Comparison of ENCODE assay signal across 8 cellular contexts in the genomic region with DNA sequence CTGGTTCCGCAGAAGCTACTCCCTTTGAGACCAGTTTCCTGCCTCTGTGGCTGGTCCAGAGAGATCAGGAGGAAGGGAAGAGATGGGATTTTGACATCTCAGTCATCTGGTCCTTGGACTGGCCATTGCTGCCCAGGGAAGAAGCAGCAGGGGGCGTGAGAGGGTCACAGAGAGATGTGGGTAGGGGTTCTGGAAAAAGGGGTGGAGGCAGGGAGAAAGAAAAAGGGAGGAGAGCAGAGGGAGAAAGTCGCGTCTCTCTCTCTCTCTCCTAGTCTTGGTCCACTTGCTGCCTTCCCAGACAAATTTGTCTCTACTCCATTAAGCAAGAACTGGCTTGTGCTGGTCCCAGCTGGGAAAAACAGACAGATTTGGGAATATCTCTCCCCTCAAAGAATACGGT. TPM values are rescaled to one million over a fixed set of nuclear protein-coding genes. Genes with fewer than 3 reads are reported as not detected.
DNase-seq lines count a peak whose midpoint lies in the region; ATAC-seq and TF ChIP-seq lines count a peak whose summit lies in the region.

No MANE protein-coding gene starts in this region.

- intact Hi-C loops in CD8-positive, alpha-beta T cell (cut with DNase I, micrococcal nuclease): no loop called here

- H3K27ac ChIP-seq in HEK293 (ENCODE audit: extremely low read depth, low read depth, low read length) (no peak overlapping the region), VCaP (no peak overlapping the region)
- H3K27ac ChIP-seq in CD8-positive, alpha-beta T cell (ENCODE audit: low read depth, low read length): no peak overlapping the region

- no peak overlapping the region for H3K4me3 Mint-ChIP-seq in CD8-positive, alpha-beta T cell

- H3K4me1 ChIP-seq in BE2C (no peaks in the 10 kb centered on the region), HEK293 (ENCODE audit: control insufficient read depth, insufficient read depth, low read length) (no peaks in the 10 kb centered on the region)
- H3K4me1 ChIP-seq in CD8-positive, alpha-beta T cell (ENCODE audit: insufficient read depth, low read length): no peaks in the 10 kb centered on the region

- DNase-seq in BE2C (peak; percentile 76), iPS-NIHi11 (ENCODE audit: low spot score) (peak; percentile 73), left lobe of liver (ENCODE audit: low spot score) (no peak)
- no peak for DNase-seq in CD8-positive, alpha-beta T cell

- ATAC-seq in HG03196 (IDR thresholded peaks at IDR 0.05; ENCODE audit: unreplicated experiment): no peak
- ATAC-seq in HG02678 (IDR thresholded peaks at IDR 0.05; ENCODE audit: unreplicated experiment): no peak
- no peak for ATAC-seq in CD8-positive, alpha-beta T cell
- ATAC-seq in left lobe of liver: no peak

- H3K27me3 Mint-ChIP-seq in CD8-positive, alpha-beta T cell (ENCODE audit: low read depth): no peaks in the 10 kb centered on the region

- H3K27ac Mint-ChIP-seq in CD8-positive, alpha-beta T cell: no peak overlapping the region

- H3K27me3 ChIP-seq in BE2C: no peaks in the 10 kb centered on the region
- no peaks in the 10 kb centered on the region for H3K27me3 ChIP-seq in CD8-positive, alpha-beta T cell (ENCODE audit: insufficient read depth, low read length)

- CTCF ChIA-PET in HEK293 (lab: Yijun Ruan, JAX): interaction anchor here (0.6 to 10.7 kb wide), 19 partner anchors 13 to 423 kb away, joined by 3 to 207 read pairs (median 5); partner anchors contain the start of genes DNAH2, FXR2, TP53 and WRAP53
- CTCF ChIA-PET in CD8-positive, alpha-beta T cell (lab: Charles Lee): interaction anchor here (1.2 to 4.7 kb wide), 3 partner anchors 39 to 53 kb away, joined by 3 to 32 read pairs (median 3); partner anchors contain the start of genes SOX15, TP53 and WRAP53

- H3K4me3 ChIP-seq in BE2C (ENCODE audit: low read depth, low read length): no peak overlapping the region
- H3K4me3 ChIP-seq in HEK293 (ENCODE audit: low read depth, low read length): no peak overlapping the region
- H3K4me3 ChIP-seq in CD8-positive, alpha-beta T cell (ENCODE audit: low read depth, low read length): no peak overlapping the region

- peak; percentile 77 for TF ChIP-seq CTCF in BE2C (IDR thresholded peaks at IDR 0.05; ENCODE audit: low read depth, low read length)
- TF ChIP-seq CTCF in HEK293 (tag by site-specific recombination; IDR thresholded peaks at IDR 0.05): peak; percentile 79
- peak; percentile 32 for TF ChIP-seq CTCF in VCaP (conservative IDR thresholded peaks at IDR 0.05)
- no peak for TF ChIP-seq CTCF in CD8-positive, alpha-beta T cell (IDR thresholded peaks at IDR 0.05)

- H3K9me3 Mint-ChIP-seq in CD8-positive, alpha-beta T cell: no peaks in the 10 kb centered on the region

- H3K36me3 Mint-ChIP-seq in CD8-positive, alpha-beta T cell: no peaks in the 10 kb centered on the region

- no peaks in the 10 kb centered on the region for H3K4me1 Mint-ChIP-seq in CD8-positive, alpha-beta T cell (ENCODE audit: low read depth)

- POLR2A ChIA-PET in HEK293 (lab: Yijun Ruan, JAX): interaction anchor here (0.9 to 9.6 kb wide), 2 partner anchors 16 to 52 kb away, joined by 4 to 215 read pairs; partner anchors contain the start of genes ATP1B2, TP53 and WRAP53
- POLR2A ChIA-PET in CD8-positive, alpha-beta T cell (lab: Charles Lee): interaction anchor here (0.9 kb wide), 1 partner anchor 53 kb away, joined by 3 read pairs; the partner anchor contains the start of genes TP53 and WRAP53

- H3K9me3 ChIP-seq in BE2C (no peaks in the 10 kb centered on the region), HEK293 (ENCODE audit: control insufficient read depth, insufficient read depth, low read depth, low read length) (no peaks in the 10 kb centered on the region)
- H3K9me3 ChIP-seq in CD8-positive, alpha-beta T cell (ENCODE audit: low read length): no peaks in the 10 kb centered on the region

- H3K36me3 ChIP-seq in BE2C (no peaks in the 10 kb centered on the region), HEK293 (ENCODE audit: control insufficient read depth in 2 of 2, insufficient read depth in 1 of 2, low read length in 2 of 2) (no peaks in the 10 kb centered on the region)
- H3K36me3 ChIP-seq in CD8-positive, alpha-beta T cell (ENCODE audit: insufficient read depth, low read length): no peaks in the 10 kb centered on the region

TF ChIP-seq in HEK293, 187 proteins besides CTCF, POLR2A, EP300 and RAD21:
- TF ChIP-seq ZNF596 (tag by site-specific recombination; IDR thresholded peaks at IDR 0.05) (0 out of 2 replicates have a peak, but pooled peaks have one; percentile 38), ZSCAN5A (tag by site-specific recombination; IDR thresholded peaks at IDR 0.05) (no peak), PRDM10 (tag by site-specific recombination; IDR thresholded peaks at IDR 0.05) (peak; percentile 80), ZNF548 (tag by site-specific recombination; IDR thresholded peaks at IDR 0.05) (no peak), KLF1 (tag by site-specific recombination; IDR thresholded peaks at IDR 0.05) (0 out of 2 replicates have a peak, but pooled peaks have one; percentile 11), ZNF354C (tag by site-specific recombination; IDR thresholded peaks at IDR 0.05; ENCODE audit: borderline replicate concordance, low read depth) (no peak), IKZF3 (tag by site-specific recombination; IDR thresholded peaks at IDR 0.05) (0 out of 2 replicates have a peak, but pooled peaks have one; percentile 20), ZNF654 (tag by site-specific recombination; IDR thresholded peaks at IDR 0.05; ENCODE audit: low read depth) (peak; percentile 72)

RNA-seq across cellular contexts. Expression of gene SHBG, which starts 4.4 kb away (rescaled TPM):
- polyA plus RNA-seq in BE2C (2012; ENCODE audit: insufficient read depth, insufficient read length, low read depth): not detected
- not detected for total RNA-seq in CD8-positive, alpha-beta T cell
- 4.6 TPM for total RNA-seq in left lobe of liver

RNA-seq across cellular contexts. Expression of gene SAT2, which starts 6.8 kb away (rescaled TPM):
- polyA plus RNA-seq in BE2C (2012; ENCODE audit: insufficient read depth, insufficient read length, low read depth): 42.1 TPM
- 10 to 100 TPM; 68.8 to 71.4 TPM for total RNA-seq in CD8-positive, alpha-beta T cell
- total RNA-seq in left lobe of liver: 100 TPM

RNA-seq across cellular contexts. Expression of gene ATP1B2, which starts 16.3 kb away (rescaled TPM):
- not detected for polyA plus RNA-seq in BE2C (2012; ENCODE audit: insufficient read depth, insufficient read length, low read depth)
- total RNA-seq in CD8-positive, alpha-beta T cell: under 1 TPM in 1 of 2 experiments, not detected in 1; 0.22 TPM
- total RNA-seq in left lobe of liver: 1.3 TPM

RNA-seq across cellular contexts. Expression of gene FXR2, which starts 19.7 kb away (rescaled TPM):
- 30.9 TPM for polyA plus RNA-seq in BE2C (2012; ENCODE audit: insufficient read depth, insufficient read length, low read depth)
- total RNA-seq in CD8-positive, alpha-beta T cell: 10 to 100 TPM; 18.8 to 21.7 TPM
- 19.0 TPM for total RNA-seq in left lobe of liver

RNA-seq across cellular contexts. Expression of gene SOX15, which starts 44.5 kb away (rescaled TPM):
- polyA plus RNA-seq in BE2C (2012; ENCODE audit: insufficient read depth, insufficient read length, low read depth): 1.8 TPM
- total RNA-seq in CD8-positive, alpha-beta T cell: not detected
- total RNA-seq in left lobe of liver: 0.20 TPM

Comparison
In these comparisons a context has a peak if more than half of its experiments do, and no peak if none do; other contexts are left out.
1. DNase-seq: peak in BE2C (single experiment) and iPS-NIHi11 (single experiment); none in CD8-positive, alpha-beta T cell (0 of 7) and left lobe of liver (single experiment).